ENCODE assay signal across 8 cellular contexts in genomic region chr5:134904621-134905245, GRCh38. TPM values are rescaled to one million over a fixed set of nuclear protein-coding genes. Genes with fewer than 3 reads are reported as not detected.
DNase-seq lines count a peak whose midpoint lies in the region; ATAC-seq and TF ChIP-seq lines count a peak whose summit lies in the region.

Gene PCBD2, plus strand, starts transcription at chr5:134905131. Its CDS starts 9 bp downstream, at chr5:134905140.

- intact Hi-C loops in esophagus muscularis mucosa (cut with DNase I): loop anchor here (2.0 kb wide), 3 partner anchors 30 to 166 kb away; partner anchors contain the start of genes CAMLG and TXNDC15

- H3K4me3 Mint-ChIP-seq in activated T-cell treated with anti-CD3 and anti-CD28 coated beads, Interleukin-2, amount 50 U/mL, for 24 hours: peak within 1 kb of the TSS; percentile 91

- H3K27me3 ChIP-seq in DOHH2 (ENCODE audit: control insufficient read depth, low read length) (no peaks in the 10 kb centered on the region), KMS-11 (ENCODE audit: insufficient read depth, low read depth) (no peaks in the 10 kb centered on the region), esophagus muscularis mucosa (no peaks in the 10 kb centered on the region)

- TF ChIP-seq EP300 in esophagus muscularis mucosa (IDR thresholded peaks at IDR 0.05): no peak

- TF ChIP-seq POLR2A in esophagus muscularis mucosa (IDR thresholded peaks at IDR 0.05; ENCODE audit: low read depth): no peak

- H2AFZ ChIP-seq in KMS-11 (ENCODE audit: low read depth): peak within 1 kb of the TSS; percentile 70

- peaks cover 43% of the 10 kb centered on the region for H3K4me1 ChIP-seq in DOHH2 (ENCODE audit: control insufficient read depth, low read length)
- peaks cover 11% of the 10 kb centered on the region for H3K4me1 ChIP-seq in KMS-11 (ENCODE audit: low read depth, poor library complexity, severe bottlenecking)
- peaks cover 0 to 6% (median 6%) of the 10 kb centered on the region in 4 donors for H3K4me1 ChIP-seq in esophagus muscularis mucosa

- ATAC-seq in GM21737 (IDR thresholded peaks at IDR 0.05; ENCODE audit: unreplicated experiment): peak; percentile 80

- H3K9me3 Mint-ChIP-seq in activated T-cell treated with anti-CD3 and anti-CD28 coated beads, Interleukin-2, amount 50 U/mL, for 24 hours: no peaks in the 10 kb centered on the region

- no peaks in the 10 kb centered on the region for H3K27me3 Mint-ChIP-seq in activated T-cell treated with anti-CD3 and anti-CD28 coated beads, Interleukin-2, amount 50 U/mL, for 24 hours

- H3K36me3 ChIP-seq in DOHH2 (ENCODE audit: control insufficient read depth, low read length) (peaks cover 35% of the 10 kb centered on the region), KMS-11 (ENCODE audit: insufficient read depth) (no peaks in the 10 kb centered on the region), esophagus muscularis mucosa (peaks cover 7 to 28% (median 14%) of the 10 kb centered on the region in 4 donors)

- H3K4me2 ChIP-seq in DOHH2 (ENCODE audit: low read length): peak within 1 kb of the TSS; percentile 90
- peak within 1 kb of the TSS; percentile 31 for H3K4me2 ChIP-seq in KMS-11

- no CpG with 5 or more reads among the region's 83 CpGs for WGBS in esophagus muscularis mucosa

- H3K9ac ChIP-seq in KMS-11: peak within 1 kb of the TSS; percentile 97

- peak within 1 kb of the TSS; percentile 98 for H3K27ac Mint-ChIP-seq in activated T-cell treated with anti-CD3 and anti-CD28 coated beads, Interleukin-2, amount 50 U/mL, for 24 hours

- H3K79me2 ChIP-seq in DOHH2 (ENCODE audit: control insufficient read depth, low read length) (peaks cover 32% of the 10 kb centered on the region), KMS-11 (ENCODE audit: insufficient read depth, low read depth) (peaks cover 4% of the 10 kb centered on the region; the same call in 1 of the 2 replicates)

- H3F3A ChIP-seq in DOHH2 (ENCODE audit: control insufficient read depth, insufficient read depth): peaks cover 34% of the 10 kb centered on the region

- H3K9me3 ChIP-seq in DOHH2 (ENCODE audit: control insufficient read depth, insufficient read depth, low read length) (no peaks in the 10 kb centered on the region), esophagus muscularis mucosa (no peaks in the 10 kb centered on the region)

- H4K20me1 ChIP-seq in DOHH2 (ENCODE audit: control insufficient read depth, insufficient read depth, low read depth, low read length): no peaks in the 10 kb centered on the region
- no peaks in the 10 kb centered on the region for H4K20me1 ChIP-seq in KMS-11 (ENCODE audit: insufficient read depth)

- DNase-seq in activated T-cell treated with anti-CD3 and anti-CD28 coated beads, Interleukin-2, amount 50 U/mL, for 24 hours: peak; percentile 96
- DNase-seq in esophagus muscularis mucosa (ENCODE audit: extremely low spot score): peak; percentile 94
- DNase-seq in myocyte (ENCODE audit: low read depth): peak; percentile 93
- DNase-seq in stimulated activated CD8-positive, alpha-beta memory T cell treated with anti-CD3 and anti-CD28 coated beads, Interleukin-7, amount 100 ng/mL, for 4 hours (ENCODE audit: low read depth in 2 of 2): peak; percentile 81 to 89

- H3K4me3 ChIP-seq in DOHH2 (ENCODE audit: low read length) (peak within 1 kb of the TSS; percentile 94), KMS-11 (IDR thresholded peaks at IDR 0.05; ENCODE audit: insufficient read depth, low read depth, low read length) (no peak within 1 kb of the TSS), esophagus muscularis mucosa (peak within 1 kb of the TSS; percentile 73 to 98 (median 86))

- peaks cover 21% of the 10 kb centered on the region for H3K36me3 Mint-ChIP-seq in activated T-cell treated with anti-CD3 and anti-CD28 coated beads, Interleukin-2, amount 50 U/mL, for 24 hours (ENCODE audit: low read depth)

- TF ChIP-seq CTCF in DOHH2 (IDR thresholded peaks at IDR 0.05; ENCODE audit: low read depth, low read length, poor library complexity, severe bottlenecking): peak; percentile 81
- peak; percentile 71 for TF ChIP-seq CTCF in KMS-11 (conservative IDR thresholded peaks at IDR 0.05; ENCODE audit: low read depth, low read length)
- peak; percentile 88 to 98 (median 89) for TF ChIP-seq CTCF in esophagus muscularis mucosa (IDR thresholded peaks at IDR 0.05)

- H3K4me1 Mint-ChIP-seq in activated T-cell treated with anti-CD3 and anti-CD28 coated beads, Interleukin-2, amount 50 U/mL, for 24 hours (ENCODE audit: low read depth): peaks cover 25% of the 10 kb centered on the region

- H3K9me2 ChIP-seq in DOHH2 (replicated peaks; ENCODE audit: control insufficient read depth, low read length): no peaks in the 10 kb centered on the region

- H3K27ac ChIP-seq in DOHH2 (ENCODE audit: low read depth, low read length) (peak within 1 kb of the TSS; percentile 94), KMS-11 (peak within 1 kb of the TSS; percentile 99), esophagus muscularis mucosa (replicated peaks in 1 of 4) (peak within 1 kb of the TSS; percentile 97 to 98 (median 98))

TF ChIP-seq in PFSK-1, 5 proteins besides CTCF, POLR2A, EP300 and RAD21:
- peak; percentile 79 for TF ChIP-seq FOXP2 (optimal IDR thresholded peaks at IDR 0.05; ENCODE audit: borderline replicate concordance, extremely low read depth, extremely low read length, insufficient read depth)
- TF ChIP-seq SIN3A (IDR thresholded peaks at IDR 0.05; ENCODE audit: borderline replicate concordance, insufficient read depth, low read length): no peak
- peak; percentile 71 for TF ChIP-seq POLR2AphosphoS5 (IDR thresholded peaks at IDR 0.05; ENCODE audit: low read depth, low read length)
- TF ChIP-seq TAF1 (IDR thresholded peaks at IDR 0.05; ENCODE audit: borderline replicate concordance, insufficient read depth, low read length): no peak

RNA-seq across cellular contexts. Expression of gene PCBD2, which starts in this region (rescaled TPM):
- 4.7 TPM for polyA plus RNA-seq in PFSK-1 (2012; ENCODE audit: insufficient read length, low read depth)
- total RNA-seq in esophagus muscularis mucosa: 10 to 100 TPM in 2 of 4 donors, 1 to 10 TPM in 2; 6.8 to 11.6 (median 10.4) TPM
- total RNA-seq in myocyte: 19.2 and 19.8 TPM in 2 replicates
- polyA plus RNA-seq in myocyte (2012): 7.0 TPM
